1 cellular context compared by ENCODE assay signal in the genomic region with DNA sequence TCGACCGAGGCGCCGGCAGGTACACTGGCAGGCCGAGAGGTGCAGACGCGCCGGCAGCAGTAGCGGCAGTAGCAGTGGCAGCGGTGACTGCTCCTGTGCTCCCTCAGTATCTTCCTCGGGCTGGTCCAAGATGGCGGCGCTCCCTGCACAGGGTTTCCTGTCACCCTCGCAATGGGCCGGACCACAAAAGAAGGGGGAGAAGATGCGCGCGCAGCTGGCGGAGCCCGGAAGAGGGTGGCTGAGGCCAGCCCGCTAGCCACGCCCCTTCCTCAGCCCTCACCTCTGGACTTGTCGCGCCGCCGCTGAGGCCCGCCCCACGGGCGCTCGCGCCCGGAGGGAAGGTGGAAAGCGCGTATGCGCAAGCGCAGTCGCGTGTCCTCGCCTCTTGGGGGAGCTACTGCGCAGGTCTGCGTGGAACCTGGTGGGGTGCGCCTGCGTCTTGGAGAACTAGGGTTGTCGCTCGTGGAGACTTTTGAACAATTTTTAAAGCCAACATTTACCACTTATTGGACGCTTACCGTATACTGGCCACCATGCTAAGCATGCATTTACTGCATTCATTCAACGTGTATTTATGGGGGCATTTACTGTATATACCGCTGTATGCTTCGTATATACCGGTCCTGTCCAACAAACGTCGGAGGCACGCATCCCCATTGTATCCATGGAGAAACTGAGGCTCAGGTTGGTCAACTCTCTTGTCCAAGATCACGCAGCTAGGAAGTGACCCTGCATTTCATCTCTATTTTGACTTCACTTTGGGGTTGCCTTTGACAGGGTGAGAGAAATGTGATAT.
TF ChIP-seq lines count a peak whose summit lies in the region.

Gene RAB14 (minus strand): TSS at position 132 of the 796 bp plus-strand sequence. CDS start 8,457 bp downstream, outside the sequence.

TF ChIP-seq in K562, 482 proteins besides CTCF, POLR2A, EP300 and RAD21 (continued from another document and continues in another):
- TF ChIP-seq TRIM25 (IDR thresholded peaks at IDR 0.05; ENCODE audit: borderline replicate concordance): no peak
- no peak for TF ChIP-seq ZNF224 (CRISPR knock-in tag; IDR thresholded peaks at IDR 0.05)
- TF ChIP-seq XRCC5 (IDR thresholded peaks at IDR 0.05; ENCODE audit: low read depth, low read length): 0 out of 2 replicates have a peak, but pooled peaks have one; percentile 16
- peak in 1 of 2 experiments; percentile 15; a peak in 1 of 4 replicates for TF ChIP-seq TRIM24 (IDR thresholded peaks at IDR 0.05)
- no peak for TF ChIP-seq ZNF354B (CRISPR knock-in tag; IDR thresholded peaks at IDR 0.05)
- TF ChIP-seq SIX5 (IDR thresholded peaks at IDR 0.05; ENCODE audit: borderline replicate concordance in 1 of 2, insufficient read depth in 1 of 2, low read depth in 1 of 2, low read length in 2 of 2): no peak
- TF ChIP-seq ZNF778 (CRISPR knock-in tag; IDR thresholded peaks at IDR 0.05): no peak
- TF ChIP-seq TBP (optimal IDR thresholded peaks at IDR 0.05; ENCODE audit: low read depth, low read length): peak; percentile 76
- peak; percentile 78; the same call in 1 of the 2 replicates for TF ChIP-seq HDGF (IDR thresholded peaks at IDR 0.05)
- TF ChIP-seq CBFA2T2 (conservative IDR thresholded peaks at IDR 0.05): no peak
- no peak for TF ChIP-seq ZNF431 (CRISPR knock-in tag; IDR thresholded peaks at IDR 0.05)
- TF ChIP-seq NR2C2 (CRISPR knock-in tag; IDR thresholded peaks at IDR 0.05): no peak
- TF ChIP-seq NR2C2 (tag; IDR thresholded peaks at IDR 0.05): peak; percentile 66; the same call in 1 of the 2 replicates
- no peak for TF ChIP-seq ZBTB5 (IDR thresholded peaks at IDR 0.05)
- peak; percentile 82 for TF ChIP-seq SMARCA5 (IDR thresholded peaks at IDR 0.05)
- TF ChIP-seq, protein P1, sequence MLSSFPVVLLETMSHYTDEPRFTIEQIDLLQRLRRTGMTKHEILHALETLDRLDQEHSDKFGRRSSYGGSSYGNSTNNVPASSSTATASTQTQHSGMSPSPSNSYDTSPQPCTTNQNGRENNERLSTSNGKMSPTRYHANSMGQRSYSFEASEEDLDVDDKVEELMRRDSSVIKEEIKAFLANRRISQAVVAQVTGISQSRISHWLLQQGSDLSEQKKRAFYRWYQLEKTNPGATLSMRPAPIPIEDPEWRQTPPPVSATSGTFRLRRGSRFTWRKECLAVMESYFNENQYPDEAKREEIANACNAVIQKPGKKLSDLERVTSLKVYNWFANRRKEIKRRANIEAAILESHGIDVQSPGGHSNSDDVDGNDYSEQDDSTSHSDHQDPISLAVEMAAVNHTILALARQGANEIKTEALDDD (IDR thresholded peaks at IDR 0.05): no peak
- peak; percentile 73 for TF ChIP-seq CREM (IDR thresholded peaks at IDR 0.05; ENCODE audit: low read depth)
- TF ChIP-seq ZKSCAN3 (CRISPR knock-in tag; IDR thresholded peaks at IDR 0.05): no peak
- no peak for TF ChIP-seq FOS (IDR thresholded peaks at IDR 0.05; ENCODE audit: extremely low read depth, insufficient read length)
- no peak for TF ChIP-seq FOXJ2 (tag; IDR thresholded peaks at IDR 0.05)
- no peak for TF ChIP-seq SREBF1 (IDR thresholded peaks at IDR 0.05; ENCODE audit: borderline replicate concordance, low read depth, low read length)
- peak; percentile 57 to 69; a peak in 1 of 4 replicates for TF ChIP-seq ARNT (IDR thresholded peaks at IDR 0.05)
- TF ChIP-seq, protein P2, sequence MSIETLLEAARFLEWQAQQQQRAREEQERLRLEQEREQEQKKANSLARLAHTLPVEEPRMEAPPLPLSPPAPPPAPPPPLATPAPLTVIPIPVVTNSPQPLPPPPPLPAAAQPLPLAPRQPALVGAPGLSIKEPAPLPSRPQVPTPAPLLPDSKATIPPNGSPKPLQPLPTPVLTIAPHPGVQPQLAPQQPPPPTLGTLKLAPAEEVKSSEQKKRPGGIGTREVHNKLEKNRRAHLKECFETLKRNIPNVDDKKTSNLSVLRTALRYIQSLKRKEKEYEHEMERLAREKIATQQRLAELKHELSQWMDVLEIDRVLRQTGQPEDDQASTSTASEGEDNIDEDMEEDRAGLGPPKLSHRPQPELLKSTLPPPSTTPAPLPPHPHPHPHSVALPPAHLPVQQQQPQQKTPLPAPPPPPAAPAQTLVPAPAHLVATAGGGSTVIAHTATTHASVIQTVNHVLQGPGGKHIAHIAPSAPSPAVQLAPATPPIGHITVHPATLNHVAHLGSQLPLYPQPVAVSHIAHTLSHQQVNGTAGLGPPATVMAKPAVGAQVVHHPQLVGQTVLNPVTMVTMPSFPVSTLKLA (conservative IDR thresholded peaks at IDR 0.05): peak; percentile 57 to 83; a peak in 3 of 4 replicates
- peak; percentile 72 for TF ChIP-seq RBBP5 (IDR thresholded peaks at IDR 0.05; ENCODE audit: borderline replicate concordance, insufficient read depth, low read length, poor library complexity, severe bottlenecking)
- TF ChIP-seq RHOXF2B (CRISPR knock-in tag; conservative IDR thresholded peaks at IDR 0.05): no peak
- peak in 1 of 2 experiments; percentile 80; a peak in 2 of 4 replicates for TF ChIP-seq SRF (CRISPR knock-in tag; IDR thresholded peaks at IDR 0.05)
- TF ChIP-seq FOXA3 (CRISPR knock-in tag; conservative IDR thresholded peaks at IDR 0.05 in 1 of 2, IDR thresholded peaks at IDR 0.05 in 1 of 2): no peak
- peak; percentile 87 for TF ChIP-seq LCOR (CRISPR knock-in tag; IDR thresholded peaks at IDR 0.05)
- TF ChIP-seq TSC22D4 (tag; IDR thresholded peaks at IDR 0.05): no peak
- TF ChIP-seq ZBTB43 (CRISPR knock-in tag; IDR thresholded peaks at IDR 0.05): peak; percentile 61; the same call in 1 of the 2 replicates
- no peak for TF ChIP-seq ZFPM2 (CRISPR knock-in tag; IDR thresholded peaks at IDR 0.05)
- TF ChIP-seq MYC (IDR thresholded peaks at IDR 0.05; ENCODE audit: low read depth, low read length): no peak; the same call in 1 of the 2 replicates
- TF ChIP-seq MYC (CRISPR knock-in tag; IDR thresholded peaks at IDR 0.05; ENCODE audit: borderline replicate concordance, low read depth): no peak
- TF ChIP-seq CHCHD3 (CRISPR knock-in tag; IDR thresholded peaks at IDR 0.05): no peak
- TF ChIP-seq ZKSCAN8 (CRISPR knock-in tag; IDR thresholded peaks at IDR 0.05): peak; percentile 97
- no peak for TF ChIP-seq RERE (CRISPR knock-in tag; IDR thresholded peaks at IDR 0.05; ENCODE audit: borderline replicate concordance)
- TF ChIP-seq NR3C1 (CRISPR knock-in tag; IDR thresholded peaks at IDR 0.05): no peak
- TF ChIP-seq, protein P3, sequence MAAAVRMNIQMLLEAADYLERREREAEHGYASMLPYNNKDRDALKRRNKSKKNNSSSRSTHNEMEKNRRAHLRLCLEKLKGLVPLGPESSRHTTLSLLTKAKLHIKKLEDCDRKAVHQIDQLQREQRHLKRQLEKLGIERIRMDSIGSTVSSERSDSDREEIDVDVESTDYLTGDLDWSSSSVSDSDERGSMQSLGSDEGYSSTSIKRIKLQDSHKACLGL (CRISPR knock-in tag; IDR thresholded peaks at IDR 0.05; ENCODE audit: borderline replicate concordance, poor library complexity, severe bottlenecking): no peak
- TF ChIP-seq FOXP1 (CRISPR knock-in tag; IDR thresholded peaks at IDR 0.05): no peak
- peak; percentile 100 for TF ChIP-seq SAFB (IDR thresholded peaks at IDR 0.05; ENCODE audit: borderline replicate concordance, low read depth, low read length)
- TF ChIP-seq CTBP1 (IDR thresholded peaks at IDR 0.05; ENCODE audit: borderline replicate concordance): peak; percentile 75
- TF ChIP-seq, protein P4, sequence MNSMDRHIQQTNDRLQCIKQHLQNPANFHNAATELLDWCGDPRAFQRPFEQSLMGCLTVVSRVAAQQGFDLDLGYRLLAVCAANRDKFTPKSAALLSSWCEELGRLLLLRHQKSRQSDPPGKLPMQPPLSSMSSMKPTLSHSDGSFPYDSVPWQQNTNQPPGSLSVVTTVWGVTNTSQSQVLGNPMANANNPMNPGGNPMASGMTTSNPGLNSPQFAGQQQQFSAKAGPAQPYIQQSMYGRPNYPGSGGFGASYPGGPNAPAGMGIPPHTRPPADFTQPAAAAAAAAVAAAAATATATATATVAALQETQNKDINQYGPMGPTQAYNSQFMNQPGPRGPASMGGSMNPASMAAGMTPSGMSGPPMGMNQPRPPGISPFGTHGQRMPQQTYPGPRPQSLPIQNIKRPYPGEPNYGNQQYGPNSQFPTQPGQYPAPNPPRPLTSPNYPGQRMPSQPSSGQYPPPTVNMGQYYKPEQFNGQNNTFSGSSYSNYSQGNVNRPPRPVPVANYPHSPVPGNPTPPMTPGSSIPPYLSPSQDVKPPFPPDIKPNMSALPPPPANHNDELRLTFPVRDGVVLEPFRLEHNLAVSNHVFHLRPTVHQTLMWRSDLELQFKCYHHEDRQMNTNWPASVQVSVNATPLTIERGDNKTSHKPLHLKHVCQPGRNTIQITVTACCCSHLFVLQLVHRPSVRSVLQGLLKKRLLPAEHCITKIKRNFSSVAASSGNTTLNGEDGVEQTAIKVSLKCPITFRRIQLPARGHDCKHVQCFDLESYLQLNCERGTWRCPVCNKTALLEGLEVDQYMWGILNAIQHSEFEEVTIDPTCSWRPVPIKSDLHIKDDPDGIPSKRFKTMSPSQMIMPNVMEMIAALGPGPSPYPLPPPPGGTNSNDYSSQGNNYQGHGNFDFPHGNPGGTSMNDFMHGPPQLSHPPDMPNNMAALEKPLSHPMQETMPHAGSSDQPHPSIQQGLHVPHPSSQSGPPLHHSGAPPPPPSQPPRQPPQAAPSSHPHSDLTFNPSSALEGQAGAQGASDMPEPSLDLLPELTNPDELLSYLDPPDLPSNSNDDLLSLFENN (IDR thresholded peaks at IDR 0.05; ENCODE audit: low read depth in 2 of 2, low read length in 2 of 2): no peak
- TF ChIP-seq ZNF24 (IDR thresholded peaks at IDR 0.05): peak; percentile 88
- TF ChIP-seq PTTG1 (tag; IDR thresholded peaks at IDR 0.05; ENCODE audit: low read depth): no peak
